10 cellular contexts compared by ENCODE assay signal in genomic region chr22:42892571-42893316, GRCh38. TPM values are rescaled to one million over a fixed set of nuclear protein-coding genes. Genes with fewer than 3 reads are reported as not detected.
DNase-seq lines count a peak whose midpoint lies in the region; ATAC-seq and TF ChIP-seq lines count a peak whose summit lies in the region.
"Had no signal": no experiment of that assay in that cellular context is flagged by ENCODE, and none has a peak within 500 bp of the region (broad histone marks: within the 10 kb centered on the region; RNA-seq: fewer than 3 reads in every experiment).

No MANE protein-coding gene starts in this region.

- no peak for TF ChIP-seq POLR2A in spleen (IDR thresholded peaks at IDR 0.05)

- H2AFZ ChIP-seq in OCI-LY3 (ENCODE audit: low read depth, low read length): no peak overlapping the region
- H2AFZ ChIP-seq in MM.1S (ENCODE audit: low read length): no peak overlapping the region

- H3K27me3 ChIP-seq in OCI-LY3 (ENCODE audit: low read depth, low read length) (no peaks in the 10 kb centered on the region), right atrium auricular region (no peaks in the 10 kb centered on the region), spleen (replicated peaks in 1 of 7) (no peaks in the 10 kb centered on the region), MM.1S (replicated peaks; ENCODE audit: insufficient read depth, low read length) (no peaks in the 10 kb centered on the region)

- H3K27ac ChIP-seq in OCI-LY3 (ENCODE audit: low read length) (peak overlapping the region; percentile 26; the same call in 1 of the 2 replicates), right atrium auricular region (peak overlapping the region; percentile 65 to 80), spleen (peak overlapping the region; percentile 53 to 95 (median 86)), MM.1S (ENCODE audit: low read length) (no peak overlapping the region)

- H4K20me1 ChIP-seq in OCI-LY3 (ENCODE audit: insufficient read depth, low read length) (no peaks in the 10 kb centered on the region), MM.1S (ENCODE audit: insufficient read depth, low read length) (no peaks in the 10 kb centered on the region)

- intact Hi-C loops in spleen (cut with DNase I; ENCODE audit: low total_unique reads): no loop called here

- no peak overlapping the region for H3K4me3 ChIP-seq in OCI-LY3 (ENCODE audit: low read length)
- H3K4me3 ChIP-seq in right atrium auricular region: no peak overlapping the region
- peak overlapping the region in 1 of 8 donors; percentile 54 for H3K4me3 ChIP-seq in spleen
- H3K4me3 ChIP-seq in MM.1S (ENCODE audit: low read length): no peak overlapping the region

- DNase-seq in GM20000 (ENCODE audit: low spot score) (peak; percentile 56), right atrium auricular region (ENCODE audit: low spot score) (no peak), spleen (peak; percentile 90), MM.1S (no peak)
- DNase-seq: activated CD4-positive, alpha-beta T cell treated with anti-CD3 and anti-CD28 coated beads, Interleukin-2, amount 50 U/mL, for 48 hours; kidney; NCI-H526 treated with DMSO at 0.1 percent for 48 hours had no signal

- WGBS in spleen, 5 donors: 44 to 69% (median 56%) methylated on average over 10 of the region's 10 CpGs

- ATAC-seq in HG03378 (IDR thresholded peaks at IDR 0.05; ENCODE audit: unreplicated experiment) (no peak), HG02763 (IDR thresholded peaks at IDR 0.05; ENCODE audit: unreplicated experiment) (no peak)

- no peaks in the 10 kb centered on the region for H3K9me2 ChIP-seq in MM.1S (replicated peaks; ENCODE audit: insufficient read depth, low read length)

- H3K9me3 ChIP-seq in OCI-LY3 (ENCODE audit: insufficient read depth, low read length) (no peaks in the 10 kb centered on the region), right atrium auricular region (no peaks in the 10 kb centered on the region), spleen (no peaks in the 10 kb centered on the region), MM.1S (replicated peaks; ENCODE audit: insufficient read depth, low read length) (no peaks in the 10 kb centered on the region)

- H3K4me1 ChIP-seq in OCI-LY3 (ENCODE audit: low read length): peaks cover 78% of the 10 kb centered on the region
- H3K4me1 ChIP-seq in right atrium auricular region: peaks cover 0 to 71% of the 10 kb centered on the region in 2 donors
- H3K4me1 ChIP-seq in spleen: peaks cover 22 to 100% (median 87%) of the 10 kb centered on the region in 6 donors
- H3K4me1 ChIP-seq in MM.1S (ENCODE audit: low read length): no peaks in the 10 kb centered on the region

- H3K4me2 ChIP-seq in OCI-LY3 (ENCODE audit: low read length) (peak overlapping the region; percentile 6; the same call in 1 of the 2 replicates), MM.1S (ENCODE audit: low read depth, low read length) (no peak overlapping the region)

- peaks cover 24% of the 10 kb centered on the region for H3K36me3 ChIP-seq in OCI-LY3 (replicated peaks; ENCODE audit: low read depth, low read length)
- H3K36me3 ChIP-seq in right atrium auricular region: peaks cover 36% of the 10 kb centered on the region
- peaks cover 4 to 55% (median 28%) of the 10 kb centered on the region in 6 donors for H3K36me3 ChIP-seq in spleen
- H3K36me3 ChIP-seq in MM.1S (replicated peaks; ENCODE audit: insufficient read depth, low read length): no peaks in the 10 kb centered on the region

- peaks cover 5% of the 10 kb centered on the region; the same call in 1 of the 2 replicates for H3K79me2 ChIP-seq in OCI-LY3 (ENCODE audit: low read length)
- H3K79me2 ChIP-seq in MM.1S (ENCODE audit: low read length): no peaks in the 10 kb centered on the region

- TF ChIP-seq CTCF in GM20000 (IDR thresholded peaks at IDR 0.05; ENCODE audit: extremely low read depth, missing control alignments): no peak
- no peak for TF ChIP-seq CTCF in OCI-LY3 (IDR thresholded peaks at IDR 0.05; ENCODE audit: low read depth, low read length)
- TF ChIP-seq CTCF in right atrium auricular region (IDR thresholded peaks at IDR 0.05): no peak
- no peak for TF ChIP-seq CTCF in spleen (IDR thresholded peaks at IDR 0.05 in 8 of 11, conservative IDR thresholded peaks at IDR 0.05 in 3 of 11)
- TF ChIP-seq CTCF in MM.1S (IDR thresholded peaks at IDR 0.05; ENCODE audit: low read length): no peak

- H3F3A ChIP-seq in MM.1S (ENCODE audit: insufficient read depth, low read length): no peaks in the 10 kb centered on the region

- H3K9ac ChIP-seq in OCI-LY3 (ENCODE audit: low read length) (no peak overlapping the region), MM.1S (ENCODE audit: low read length) (no peak overlapping the region)

RNA-seq across cellular contexts. Expression of gene ARFGAP3, which starts 35.7 kb away (rescaled TPM):
- total RNA-seq in right atrium auricular region (10 to 100 TPM; 27.4 to 29.6 TPM), spleen (10 to 100 TPM; 30.9 to 46.8 (median 40.8) TPM)
- 10 to 100 TPM; 15.0 to 23.6 (median 15.6) TPM for polyA plus RNA-seq in spleen

Comparison
In these comparisons a context has a peak if more than half of its experiments do, and no peak if none do; other contexts are left out.
1. DNase-seq: peak in GM20000 (single experiment) and spleen (single experiment); none in right atrium auricular region (single experiment) and MM.1S (single experiment).